ENCODE assay signal across 1 cellular context in genomic region chr6:209432-210103, GRCh38.
A peak's percentile ranks its signal among the peaks of the same experiment; 100 is the strongest.
TF ChIP-seq lines count a peak whose summit lies in the region.

No MANE protein-coding gene starts in this region.

TF ChIP-seq in GM12878, 131 proteins besides CTCF, POLR2A, EP300 and RAD21 (continued from another document and continues in another):
- TF ChIP-seq ZBTB4 (CRISPR knock-in tag; IDR thresholded peaks at IDR 0.05) (no peak), PAX8 (IDR thresholded peaks at IDR 0.05) (no peak), HDAC2 (IDR thresholded peaks at IDR 0.05) (no peak), ZNF24 (IDR thresholded peaks at IDR 0.05) (no peak), USF2 (IDR thresholded peaks at IDR 0.05; ENCODE audit: borderline replicate concordance, low read depth, low read length) (no peak), MEF2A (IDR thresholded peaks at IDR 0.05; ENCODE audit: insufficient read depth, low read depth, low read length) (0 out of 2 replicates have a peak, but pooled peaks have one; percentile 35), NBN (IDR thresholded peaks at IDR 0.05) (peak; percentile 65), NFXL1 (IDR thresholded peaks at IDR 0.05; ENCODE audit: borderline replicate concordance) (no peak), SIX5 (IDR thresholded peaks at IDR 0.05; ENCODE audit: low read depth, low read length, severe bottlenecking) (no peak), KLF5 (IDR thresholded peaks at IDR 0.05; ENCODE audit: partially characterized antibody) (no peak), SUZ12 (IDR thresholded peaks at IDR 0.05; ENCODE audit: unreplicated experiment) (no peak), RELB (IDR thresholded peaks at IDR 0.05; ENCODE audit: low read depth) (no peak), MEF2B (IDR thresholded peaks at IDR 0.05; ENCODE audit: partially characterized antibody, poor library complexity, severe bottlenecking) (no peak), CEBPB (IDR thresholded peaks at IDR 0.05; ENCODE audit: borderline replicate concordance in 1 of 2, low read depth in 2 of 2, low read length in 2 of 2) (no peak), MTA3 (IDR thresholded peaks at IDR 0.05; ENCODE audit: borderline replicate concordance, low read length) (peak; percentile 31; the same call in 1 of the 2 replicates), BCLAF1 (IDR thresholded peaks at IDR 0.05) (no peak), ZNF622 (IDR thresholded peaks at IDR 0.05) (no peak), FOXK2 (IDR thresholded peaks at IDR 0.05) (no peak), JUNB (IDR thresholded peaks at IDR 0.05) (peak; percentile 90), RCOR1 (conservative IDR thresholded peaks at IDR 0.05; ENCODE audit: low read depth, low read length) (no peak), SRF (IDR thresholded peaks at IDR 0.05; ENCODE audit: low read depth in 2 of 2, low read length in 2 of 2) (no peak), ELK1 (IDR thresholded peaks at IDR 0.05; ENCODE audit: low read depth, low read length) (no peak), GATAD2B (conservative IDR thresholded peaks at IDR 0.05; ENCODE audit: low read depth) (peak; percentile 50; the same call in 1 of the 2 replicates), STAT1 (conservative IDR thresholded peaks at IDR 0.05) (no peak), ATF3 (IDR thresholded peaks at IDR 0.05; ENCODE audit: borderline replicate concordance, extremely low read depth, low read depth, low read length) (no peak), NFIC (IDR thresholded peaks at IDR 0.05; ENCODE audit: low read depth, low read length) (peak; percentile 78), CHD1 (IDR thresholded peaks at IDR 0.05; ENCODE audit: low read depth, low read length) (no peak), DPF2 (IDR thresholded peaks at IDR 0.05) (peak; percentile 35; the same call in 1 of the 2 replicates), CHD4 (IDR thresholded peaks at IDR 0.05) (no peak), MYB (IDR thresholded peaks at IDR 0.05; ENCODE audit: borderline replicate concordance, low read depth, low read length) (peak; percentile 83; the same call in 1 of the 2 replicates), E2F8 (IDR thresholded peaks at IDR 0.05; ENCODE audit: low read depth, partially characterized antibody) (no peak), CREB1 (IDR thresholded peaks at IDR 0.05; ENCODE audit: low read depth) (peak; percentile 33; the same call in 1 of the 2 replicates), NRF1 (conservative IDR thresholded peaks at IDR 0.05; ENCODE audit: low read depth, low read length) (no peak), MAX (IDR thresholded peaks at IDR 0.05; ENCODE audit: low read depth, low read length) (no peak), IRF5 (IDR thresholded peaks at IDR 0.05; ENCODE audit: borderline replicate concordance) (no peak), BRCA1 (IDR thresholded peaks at IDR 0.05; ENCODE audit: low read depth, low read length) (no peak), IKZF2 (IDR thresholded peaks at IDR 0.05) (peak; percentile 54 to 57), HSF1 (IDR thresholded peaks at IDR 0.05; ENCODE audit: low read depth, low read length) (no peak), TCF3 (IDR thresholded peaks at IDR 0.05; ENCODE audit: borderline replicate concordance, insufficient read depth, low read depth, low read length) (peak; percentile 70; the same call in 1 of the 2 replicates), RBBP5 (conservative IDR thresholded peaks at IDR 0.05) (no peak), WRNIP1 (IDR thresholded peaks at IDR 0.05; ENCODE audit: borderline replicate concordance, low read depth, low read length) (no peak), MTA2 (IDR thresholded peaks at IDR 0.05; ENCODE audit: low read depth) (peak; percentile 55; the same call in 1 of the 2 replicates), CBX5 (IDR thresholded peaks at IDR 0.05; ENCODE audit: low read depth) (no peak; the same call in 1 of the 2 replicates), EED (IDR thresholded peaks at IDR 0.05; ENCODE audit: low read depth) (peak; percentile 81; the same call in 1 of the 2 replicates), SP1 (IDR thresholded peaks at IDR 0.05; ENCODE audit: low read depth, low read length) (peak; percentile 43), ETV6 (conservative IDR thresholded peaks at IDR 0.05 in 1 of 2, IDR thresholded peaks at IDR 0.05 in 1 of 2; ENCODE audit: borderline replicate concordance in 1 of 2, low read depth in 1 of 2) (peak in 1 of 2 experiments; percentile 85; a peak in 1 of 4 replicates), NFYA (IDR thresholded peaks at IDR 0.05; ENCODE audit: borderline replicate concordance, low read depth, low read length) (no peak), MLLT1 (IDR thresholded peaks at IDR 0.05) (0 out of 2 replicates have a peak, but pooled peaks have one; percentile 30), SMAD1 (IDR thresholded peaks at IDR 0.05; ENCODE audit: low read depth, partially characterized antibody) (no peak)
